In the genomic region with DNA sequence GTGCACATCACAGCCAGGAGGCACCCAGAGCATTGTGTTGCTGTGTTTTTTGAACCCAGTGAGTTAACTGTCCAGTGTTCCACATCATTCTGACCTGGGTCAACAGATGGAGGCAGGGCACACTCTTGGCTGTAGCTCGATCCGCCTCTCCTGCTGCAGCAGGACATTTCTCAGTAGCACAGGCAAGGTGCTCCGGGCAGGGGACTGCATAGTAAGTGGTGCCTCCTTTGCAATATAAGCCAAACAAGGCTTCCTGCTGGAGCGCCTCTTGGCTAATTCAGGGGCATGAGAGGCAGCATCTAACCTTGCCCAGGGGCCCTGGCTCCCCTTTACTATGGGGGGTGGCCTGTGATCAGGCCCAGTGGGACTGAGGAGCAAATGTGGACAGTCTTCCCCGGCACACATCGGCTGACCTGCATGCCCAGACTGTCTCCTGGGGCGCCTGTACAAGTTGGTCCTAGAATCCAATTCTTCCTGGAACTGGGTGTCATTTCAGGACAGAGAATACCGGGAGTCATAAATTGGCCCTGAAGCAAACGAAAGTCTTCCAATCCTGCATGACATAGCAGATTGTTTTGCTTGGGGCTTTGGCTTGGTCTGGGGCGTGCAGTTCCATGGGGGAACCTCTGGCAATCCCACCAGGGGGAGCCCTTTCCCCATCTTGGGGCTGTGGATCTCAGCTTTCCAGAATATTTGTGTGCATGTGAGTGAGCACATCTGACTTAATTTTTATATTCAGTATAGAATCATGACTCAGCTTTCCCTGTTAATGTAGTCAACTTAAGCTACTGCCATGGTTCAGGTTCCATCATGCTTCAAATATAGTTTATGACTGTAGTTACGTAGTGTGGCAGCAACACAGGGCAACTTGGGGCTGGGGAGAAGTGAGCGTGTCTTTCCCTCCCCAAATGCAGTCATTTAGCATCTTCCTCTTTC, we compare ENCODE assay signal across 8 cellular contexts. TPM values are rescaled to one million over a fixed set of nuclear protein-coding genes. Genes with fewer than 3 reads are reported as not detected.
A peak's percentile ranks its signal among the peaks of the same experiment; 100 is the strongest.
DNase-seq lines count a peak whose midpoint lies in the region; ATAC-seq and TF ChIP-seq lines count a peak whose summit lies in the region.

No MANE protein-coding gene starts in this region.

- H3K27me3 Mint-ChIP-seq in nephron progenitor cell (ENCODE audit: low read depth, poor library complexity) = peaks cover 14% of the 10 kb centered on the region

- DNase-seq in Caki2 (ENCODE audit: low read depth) = peak; percentile 97
- DNase-seq in Jurkat, Clone E6-1 (ENCODE audit: low read depth, low spot score) = peak; percentile 74
- peak; percentile 64 to 66 for DNase-seq in SHP77 (lab: John Stamatoyannopoulos, UW)
- peak; percentile 71 for DNase-seq in activated effector memory CD4-positive, alpha-beta T cell treated with Interleukin-2 at 50 U/mL for 16 hours
- DNase-seq in fibroblast of the conjunctiva (ENCODE audit: low read depth) = peak; percentile 84
- DNase-seq in nephron progenitor cell = peak; percentile 90
- peak; percentile 57 to 85 (median 70) for DNase-seq in stimulated activated naive CD4-positive, alpha-beta T cell (lab: John Stamatoyannopoulos, UW)

- no peaks in the 10 kb centered on the region for H3K9me3 Mint-ChIP-seq in nephron progenitor cell

- H3K27ac Mint-ChIP-seq in nephron progenitor cell = no peak overlapping the region

- H3K4me3 ChIP-seq in Jurkat, Clone E6-1 (ENCODE audit: low read length) = no peak overlapping the region

- no peak for ATAC-seq in GM19467 (IDR thresholded peaks at IDR 0.05; ENCODE audit: unreplicated experiment)

- no peaks in the 10 kb centered on the region for H3K36me3 Mint-ChIP-seq in nephron progenitor cell (ENCODE audit: low read depth)

- no peak overlapping the region for H3K4me3 Mint-ChIP-seq in nephron progenitor cell

- in situ Hi-C loops in Caki2 (cut with HindIII; ENCODE audit: low pct_unique_long_range_greater_than_20kb, low sequenced_read_pairs) = no loop called here

- peak; percentile 95 for TF ChIP-seq CTCF in nephron progenitor cell (IDR thresholded peaks at IDR 0.05)

- H3K4me1 Mint-ChIP-seq in nephron progenitor cell = peaks cover 40% of the 10 kb centered on the region

RNA-seq across cellular contexts. Expression of a gene that starts 56.0 kb away (rescaled TPM):
- total RNA-seq in Caki2 (2014; rRNA removed; shearing (Covaris generic); ENCODE audit: low replicate concordance) = 182 and 197 TPM in 2 replicates
- polyA plus RNA-seq in Jurkat, Clone E6-1 (2012; ENCODE audit: insufficient read depth, insufficient read length) = 12.3 TPM
